Comparison of ENCODE assay signal across 1 cellular context in genomic region chr3:13451301-13451673, GRCh38.
TF ChIP-seq lines count a peak whose summit lies in the region.

No MANE protein-coding gene starts in this region.

TF ChIP-seq in K562, 482 proteins besides CTCF, POLR2A, EP300 and RAD21 (continued from another document and continues in another):
- TF ChIP-seq MGA (IDR thresholded peaks at IDR 0.05): no peak
- peak; percentile 66 for TF ChIP-seq DPF2 (IDR thresholded peaks at IDR 0.05)
- no peak for TF ChIP-seq ELK1 (CRISPR knock-in tag; IDR thresholded peaks at IDR 0.05)
- TF ChIP-seq, protein P1, sequence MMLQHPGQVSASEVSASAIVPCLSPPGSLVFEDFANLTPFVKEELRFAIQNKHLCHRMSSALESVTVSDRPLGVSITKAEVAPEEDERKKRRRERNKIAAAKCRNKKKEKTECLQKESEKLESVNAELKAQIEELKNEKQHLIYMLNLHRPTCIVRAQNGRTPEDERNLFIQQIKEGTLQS (IDR thresholded peaks at IDR 0.05): no peak
- TF ChIP-seq, protein P1 (CRISPR knock-in tag; conservative IDR thresholded peaks at IDR 0.05): 0 out of 2 replicates have a peak, but pooled peaks have one; percentile 28
- TF ChIP-seq TFAP4 (CRISPR knock-in tag; IDR thresholded peaks at IDR 0.05; ENCODE audit: borderline replicate concordance): peak; percentile 19; the same call in 1 of the 2 replicates
- no peak for TF ChIP-seq ZHX1 (conservative IDR thresholded peaks at IDR 0.05; ENCODE audit: low read length)
- TF ChIP-seq FIP1L1 (IDR thresholded peaks at IDR 0.05; ENCODE audit: low read depth, low read length, poor library complexity, severe bottlenecking): no peak
- no peak for TF ChIP-seq PTTG1 (tag; IDR thresholded peaks at IDR 0.05; ENCODE audit: low read depth)
- TF ChIP-seq HINFP (tag; conservative IDR thresholded peaks at IDR 0.05; ENCODE audit: low read depth): no peak
- TF ChIP-seq STAT5B (CRISPR knock-in tag; IDR thresholded peaks at IDR 0.05): no peak
- peak; percentile 47 for TF ChIP-seq L3MBTL2 (IDR thresholded peaks at IDR 0.05)
- no peak for TF ChIP-seq ILF3 (IDR thresholded peaks at IDR 0.05; ENCODE audit: borderline replicate concordance)
- no peak for TF ChIP-seq ZBTB8A (IDR thresholded peaks at IDR 0.05; ENCODE audit: partially characterized antibody)
- TF ChIP-seq HEY1 (CRISPR knock-in tag; IDR thresholded peaks at IDR 0.05; ENCODE audit: borderline replicate concordance): no peak
- peak; percentile 73 for TF ChIP-seq SMARCE1 (IDR thresholded peaks at IDR 0.05)
- TF ChIP-seq HOXB6 (CRISPR knock-in tag; IDR thresholded peaks at IDR 0.05; ENCODE audit: borderline replicate concordance): no peak
- TF ChIP-seq YBX1 (IDR thresholded peaks at IDR 0.05): 0 out of 2 replicates have a peak, but pooled peaks have one; percentile 37
- TF ChIP-seq SMARCA5 (IDR thresholded peaks at IDR 0.05): peak; percentile 66
- TF ChIP-seq ZFP36 (IDR thresholded peaks at IDR 0.05; ENCODE audit: low read depth, low read length, partially characterized antibody): no peak
- TF ChIP-seq, protein P2, sequence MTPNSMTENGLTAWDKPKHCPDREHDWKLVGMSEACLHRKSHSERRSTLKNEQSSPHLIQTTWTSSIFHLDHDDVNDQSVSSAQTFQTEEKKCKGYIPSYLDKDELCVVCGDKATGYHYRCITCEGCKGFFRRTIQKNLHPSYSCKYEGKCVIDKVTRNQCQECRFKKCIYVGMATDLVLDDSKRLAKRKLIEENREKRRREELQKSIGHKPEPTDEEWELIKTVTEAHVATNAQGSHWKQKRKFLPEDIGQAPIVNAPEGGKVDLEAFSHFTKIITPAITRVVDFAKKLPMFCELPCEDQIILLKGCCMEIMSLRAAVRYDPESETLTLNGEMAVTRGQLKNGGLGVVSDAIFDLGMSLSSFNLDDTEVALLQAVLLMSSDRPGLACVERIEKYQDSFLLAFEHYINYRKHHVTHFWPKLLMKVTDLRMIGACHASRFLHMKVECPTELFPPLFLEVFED (CRISPR knock-in tag; conservative IDR thresholded peaks at IDR 0.05): no peak
- no peak for TF ChIP-seq MBD2 (IDR thresholded peaks at IDR 0.05; ENCODE audit: borderline replicate concordance, low read depth)
- no peak for TF ChIP-seq ZNF282 (CRISPR knock-in tag; IDR thresholded peaks at IDR 0.05)
- TF ChIP-seq, protein P3, sequence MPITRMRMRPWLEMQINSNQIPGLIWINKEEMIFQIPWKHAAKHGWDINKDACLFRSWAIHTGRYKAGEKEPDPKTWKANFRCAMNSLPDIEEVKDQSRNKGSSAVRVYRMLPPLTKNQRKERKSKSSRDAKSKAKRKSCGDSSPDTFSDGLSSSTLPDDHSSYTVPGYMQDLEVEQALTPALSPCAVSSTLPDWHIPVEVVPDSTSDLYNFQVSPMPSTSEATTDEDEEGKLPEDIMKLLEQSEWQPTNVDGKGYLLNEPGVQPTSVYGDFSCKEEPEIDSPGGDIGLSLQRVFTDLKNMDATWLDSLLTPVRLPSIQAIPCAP (CRISPR knock-in tag; IDR thresholded peaks at IDR 0.05; ENCODE audit: borderline replicate concordance): no peak
- peak; percentile 37; the same call in 1 of the 2 replicates for TF ChIP-seq CXXC5 (CRISPR knock-in tag; IDR thresholded peaks at IDR 0.05)
- TF ChIP-seq RB1 (IDR thresholded peaks at IDR 0.05; ENCODE audit: low read depth): no peak
- no peak for TF ChIP-seq ZFP30 (CRISPR knock-in tag; IDR thresholded peaks at IDR 0.05; ENCODE audit: borderline replicate concordance)
- TF ChIP-seq POU5F1 (IDR thresholded peaks at IDR 0.05; ENCODE audit: borderline replicate concordance, low read depth, low read length, partially characterized antibody): no peak
- TF ChIP-seq ZNF589 (CRISPR knock-in tag; IDR thresholded peaks at IDR 0.05; ENCODE audit: low read depth): no peak
- no peak for TF ChIP-seq RAD51 (IDR thresholded peaks at IDR 0.05; ENCODE audit: borderline replicate concordance, low read depth)
- TF ChIP-seq, protein P4, sequence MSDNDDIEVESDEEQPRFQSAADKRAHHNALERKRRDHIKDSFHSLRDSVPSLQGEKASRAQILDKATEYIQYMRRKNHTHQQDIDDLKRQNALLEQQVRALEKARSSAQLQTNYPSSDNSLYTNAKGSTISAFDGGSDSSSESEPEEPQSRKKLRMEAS (CRISPR knock-in tag; IDR thresholded peaks at IDR 0.05): peak; percentile 44; the same call in 1 of the 2 replicates
- TF ChIP-seq ZNF586 (CRISPR knock-in tag; conservative IDR thresholded peaks at IDR 0.05): no peak
- no peak for TF ChIP-seq ZNF57 (CRISPR knock-in tag; IDR thresholded peaks at IDR 0.05)
- TF ChIP-seq, protein P5, sequence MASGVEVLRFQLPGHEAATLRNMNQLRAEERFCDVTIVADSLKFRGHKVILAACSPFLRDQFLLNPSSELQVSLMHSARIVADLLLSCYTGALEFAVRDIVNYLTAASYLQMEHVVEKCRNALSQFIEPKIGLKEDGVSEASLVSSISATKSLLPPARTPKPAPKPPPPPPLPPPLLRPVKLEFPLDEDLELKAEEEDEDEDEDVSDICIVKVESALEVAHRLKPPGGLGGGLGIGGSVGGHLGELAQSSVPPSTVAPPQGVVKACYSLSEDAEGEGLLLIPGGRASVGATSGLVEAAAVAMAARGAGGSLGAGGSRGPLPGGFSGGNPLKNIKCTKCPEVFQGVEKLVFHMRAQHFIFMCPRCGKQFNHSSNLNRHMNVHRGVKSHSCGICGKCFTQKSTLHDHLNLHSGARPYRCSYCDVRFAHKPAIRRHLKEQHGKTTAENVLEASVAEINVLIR (CRISPR knock-in tag; IDR thresholded peaks at IDR 0.05): no peak
- TF ChIP-seq PYGO2 (tag; IDR thresholded peaks at IDR 0.05): no peak
- no peak for TF ChIP-seq KLF1 (tag; IDR thresholded peaks at IDR 0.05)
- TF ChIP-seq NRF1 (conservative IDR thresholded peaks at IDR 0.05 in 1 of 2, IDR thresholded peaks at IDR 0.05 in 1 of 2): peak; percentile 72 to 76
- no peak for TF ChIP-seq MECOM (CRISPR knock-in tag; IDR thresholded peaks at IDR 0.05)
- TF ChIP-seq STAG1 (CRISPR knock-in tag; IDR thresholded peaks at IDR 0.05; ENCODE audit: borderline replicate concordance): no peak
- no peak for TF ChIP-seq ZNF75A (CRISPR knock-in tag; IDR thresholded peaks at IDR 0.05)
- peak; percentile 23; the same call in 1 of the 2 replicates for TF ChIP-seq KHSRP (IDR thresholded peaks at IDR 0.05)
